Comparison of ENCODE assay signal across 8 cellular contexts in the genomic region with DNA sequence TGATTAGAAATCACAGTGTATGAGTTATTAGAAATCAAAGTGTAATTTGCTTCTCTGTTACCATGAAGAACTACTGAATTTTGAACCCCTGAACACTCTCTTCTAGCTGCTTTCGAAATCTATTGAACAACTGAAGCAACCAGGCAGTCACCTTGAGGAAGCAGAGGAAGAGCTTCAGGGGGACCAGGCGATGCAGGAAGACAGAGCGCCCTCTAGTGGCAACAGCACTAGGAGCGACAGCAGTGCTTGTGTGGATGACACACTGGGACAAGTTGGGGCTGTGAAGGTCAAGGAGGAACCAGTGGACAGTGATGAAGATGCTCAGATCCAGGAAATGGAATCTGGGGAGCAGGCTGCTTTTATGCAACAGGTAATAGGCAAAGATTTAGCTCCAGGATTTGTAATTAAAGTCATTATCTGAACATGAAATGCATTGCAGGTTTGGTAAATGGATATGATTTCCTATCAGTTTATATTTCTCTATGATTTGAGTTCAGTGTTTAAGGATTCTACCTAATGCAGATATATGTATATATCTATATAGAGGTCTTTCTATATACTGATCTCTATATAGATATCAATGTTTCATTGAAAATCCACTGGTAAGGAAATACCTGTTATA.
A peak's percentile ranks its signal among the peaks of the same experiment; 100 is the strongest.
DNase-seq lines count a peak whose midpoint lies in the region; ATAC-seq and TF ChIP-seq lines count a peak whose summit lies in the region.

No MANE protein-coding gene starts in this region.

- CTCF ChIA-PET in RWPE1 (lab: Yijun Ruan, JAX): interaction anchor here (0.5 to 0.6 kb wide), 7 partner anchors 28 to 950 kb away, joined by 3 to 5 read pairs (median 3); no protein-coding TSS in a partner anchor

- ATAC-seq in GM23338 (peak; percentile 100), foreskin keratinocyte (peak; percentile 86), omental fat pad (ENCODE audit: low FRiP score) (peak; percentile 57)

- no peaks in the 10 kb centered on the region for H3F3A ChIP-seq in GM23338 (replicated peaks; ENCODE audit: low read depth)

- POLR2A ChIA-PET in RWPE1 (lab: Yijun Ruan, JAX; ENCODE audit: low non-redundant PET): no interaction called here

- TF ChIP-seq CTCF in GM23338 (conservative IDR thresholded peaks at IDR 0.05; ENCODE audit: low read depth in 2 of 2): peak; percentile 99
- peak; percentile 99 for TF ChIP-seq CTCF in KMS-11 (conservative IDR thresholded peaks at IDR 0.05; ENCODE audit: low read depth, low read length)
- peak; percentile 74 for TF ChIP-seq CTCF in RWPE1 (conservative IDR thresholded peaks at IDR 0.05; ENCODE audit: low read depth)
- peak; percentile 76 for TF ChIP-seq CTCF in foreskin keratinocyte (conservative IDR thresholded peaks at IDR 0.05)
- peak in 1 of 3 donors; percentile 24 for TF ChIP-seq CTCF in omental fat pad (IDR thresholded peaks at IDR 0.05)
- peak; percentile 79 to 82 for TF ChIP-seq CTCF in tibial artery (IDR thresholded peaks at IDR 0.05)

- no peak overlapping the region for H2AFZ ChIP-seq in GM23338
- no peak overlapping the region for H2AFZ ChIP-seq in KMS-11 (ENCODE audit: low read depth)

- no peaks in the 10 kb centered on the region for H3K27me3 ChIP-seq in GM23338 (ENCODE audit: insufficient read depth)
- no peaks in the 10 kb centered on the region for H3K27me3 ChIP-seq in KMS-11 (ENCODE audit: insufficient read depth, low read depth)
- H3K27me3 ChIP-seq in foreskin keratinocyte: no peaks in the 10 kb centered on the region
- H3K27me3 ChIP-seq in tibial artery: no peaks in the 10 kb centered on the region

- H3K4me2 ChIP-seq in GM23338 (no peak overlapping the region), KMS-11 (0 out of 2 replicates have a peak overlapping the region, but pooled peaks have one; percentile 0)

- intact Hi-C loops in activated T-helper 1 cell treated with anti-CD3 and anti-CD28 coated beads, Interleukin-12 subunit alpha, Interleukin-12 subunit beta, Interleukin-2, Interleukin-4 antibody, amounts not matched to agents 30 ng/mL and 10 ng/mL and 1 ng/mL, durations not matched to agents 14 hours and 24 hours and 36 hours (cut with micrococcal nuclease): loop anchor here (1.0 to 10.0 kb wide), 4 partner anchors 76 to 985 kb away; no protein-coding TSS in a partner anchor
- intact Hi-C loops in tibial artery (cut with DNase I; ENCODE audit: low total_unique reads): no loop called here

- no peaks in the 10 kb centered on the region for H3K27me3 Mint-ChIP-seq in GM23338 (ENCODE audit: insufficient read depth, low read depth, poor library complexity)
- no peaks in the 10 kb centered on the region for H3K27me3 Mint-ChIP-seq in activated T-helper 1 cell treated with anti-CD3 and anti-CD28 coated beads, Interleukin-12 subunit alpha, Interleukin-12 subunit beta, Interleukin-2, Interleukin-4 antibody, amounts not matched to agents 30 ng/mL and 10 ng/mL and 1 ng/mL, durations not matched to agents 14 hours and 24 hours and 36 hours (ENCODE audit: insufficient read depth)

- no peaks in the 10 kb centered on the region for H3K36me3 Mint-ChIP-seq in GM23338 (ENCODE audit: low read depth)
- H3K36me3 Mint-ChIP-seq in activated T-helper 1 cell treated with anti-CD3 and anti-CD28 coated beads, Interleukin-12 subunit alpha, Interleukin-12 subunit beta, Interleukin-2, Interleukin-4 antibody, amounts not matched to agents 30 ng/mL and 10 ng/mL and 1 ng/mL, durations not matched to agents 14 hours and 24 hours and 36 hours (ENCODE audit: low read depth): no peaks in the 10 kb centered on the region

- no peak overlapping the region for H3K9ac ChIP-seq in KMS-11

- H4K20me1 ChIP-seq in GM23338 (replicated peaks; ENCODE audit: insufficient read depth): no peaks in the 10 kb centered on the region
- no peaks in the 10 kb centered on the region for H4K20me1 ChIP-seq in KMS-11 (ENCODE audit: insufficient read depth)

- peak; percentile 73 for DNase-seq in GM03348 (ENCODE audit: low spot score)
- DNase-seq in GM23338 (ENCODE audit: low spot score): peak; percentile 92
- peak; percentile 45 for DNase-seq in RWPE1 (ENCODE audit: low spot score)
- DNase-seq in activated T-helper 1 cell treated with anti-CD3 and anti-CD28 coated beads, Interleukin-12 subunit alpha, Interleukin-12 subunit beta, Interleukin-2, Interleukin-4 antibody, amounts not matched to agents 30 ng/mL and 10 ng/mL and 1 ng/mL, durations not matched to agents 14 hours and 24 hours and 36 hours (ENCODE audit: low spot score): peak; percentile 46
- DNase-seq in foreskin keratinocyte: peak; percentile 24 to 53
- peak; percentile 61 for DNase-seq in omental fat pad (ENCODE audit: low spot score)
- peak; percentile 80 to 81 for DNase-seq in tibial artery

- no peaks in the 10 kb centered on the region for H3K9me3 ChIP-seq in tibial artery

- no peaks in the 10 kb centered on the region; the same call in 2 of the 3 replicates for H3K4me1 Mint-ChIP-seq in GM23338
- H3K4me1 Mint-ChIP-seq in activated T-helper 1 cell treated with anti-CD3 and anti-CD28 coated beads, Interleukin-12 subunit alpha, Interleukin-12 subunit beta, Interleukin-2, Interleukin-4 antibody, amounts not matched to agents 30 ng/mL and 10 ng/mL and 1 ng/mL, durations not matched to agents 14 hours and 24 hours and 36 hours (ENCODE audit: low read depth): peaks cover 7% of the 10 kb centered on the region

- no peaks in the 10 kb centered on the region for H3K9me2 ChIP-seq in GM23338 (ENCODE audit: insufficient read depth)

- no peaks in the 10 kb centered on the region for H3K4me1 ChIP-seq in GM23338 (ENCODE audit: insufficient read depth)
- H3K4me1 ChIP-seq in KMS-11 (ENCODE audit: low read depth, poor library complexity, severe bottlenecking): peaks cover 5% of the 10 kb centered on the region
- peaks cover 17% of the 10 kb centered on the region for H3K4me1 ChIP-seq in foreskin keratinocyte
- H3K4me1 ChIP-seq in tibial artery: peaks cover 0 to 10% (median 2%) of the 10 kb centered on the region in 4 donors

- H3K9me3 Mint-ChIP-seq in GM23338: no peaks in the 10 kb centered on the region
- no peaks in the 10 kb centered on the region for H3K9me3 Mint-ChIP-seq in activated T-helper 1 cell treated with anti-CD3 and anti-CD28 coated beads, Interleukin-12 subunit alpha, Interleukin-12 subunit beta, Interleukin-2, Interleukin-4 antibody, amounts not matched to agents 30 ng/mL and 10 ng/mL and 1 ng/mL, durations not matched to agents 14 hours and 24 hours and 36 hours

- H3K27ac ChIP-seq in GM23338 (ENCODE audit: low read depth) (no peak overlapping the region), KMS-11 (no peak overlapping the region), RWPE1 (no peak overlapping the region), foreskin keratinocyte (no peak overlapping the region), tibial artery (no peak overlapping the region)

- no peak overlapping the region for H3K4me3 Mint-ChIP-seq in GM23338
- H3K4me3 Mint-ChIP-seq in activated T-helper 1 cell treated with anti-CD3 and anti-CD28 coated beads, Interleukin-12 subunit alpha, Interleukin-12 subunit beta, Interleukin-2, Interleukin-4 antibody, amounts not matched to agents 30 ng/mL and 10 ng/mL and 1 ng/mL, durations not matched to agents 14 hours and 24 hours and 36 hours: no peak overlapping the region

- no peak overlapping the region for H3K27ac Mint-ChIP-seq in GM23338
- H3K27ac Mint-ChIP-seq in activated T-helper 1 cell treated with anti-CD3 and anti-CD28 coated beads, Interleukin-12 subunit alpha, Interleukin-12 subunit beta, Interleukin-2, Interleukin-4 antibody, amounts not matched to agents 30 ng/mL and 10 ng/mL and 1 ng/mL, durations not matched to agents 14 hours and 24 hours and 36 hours: no peak overlapping the region

- H3K79me2 ChIP-seq in GM23338 (replicated peaks; ENCODE audit: insufficient read depth) (no peaks in the 10 kb centered on the region), KMS-11 (ENCODE audit: insufficient read depth, low read depth) (no peaks in the 10 kb centered on the region)

- no peaks in the 10 kb centered on the region for H3K36me3 ChIP-seq in GM23338 (ENCODE audit: insufficient read depth)
- no peaks in the 10 kb centered on the region for H3K36me3 ChIP-seq in KMS-11 (ENCODE audit: insufficient read depth)
- H3K36me3 ChIP-seq in tibial artery: no peaks in the 10 kb centered on the region

- H3K4me3 ChIP-seq in GM23338 (no peak overlapping the region), KMS-11 (IDR thresholded peaks at IDR 0.05; ENCODE audit: insufficient read depth, low read depth, low read length) (no peak overlapping the region), tibial artery (no peak overlapping the region)

TF ChIP-seq in GM23338, 12 proteins besides CTCF, POLR2A, EP300 and RAD21 (continues in another document):
- no peak for TF ChIP-seq ZNF331 (CRISPR knock-in tag; IDR thresholded peaks at IDR 0.05; ENCODE audit: low read depth)
- TF ChIP-seq, protein P1, sequence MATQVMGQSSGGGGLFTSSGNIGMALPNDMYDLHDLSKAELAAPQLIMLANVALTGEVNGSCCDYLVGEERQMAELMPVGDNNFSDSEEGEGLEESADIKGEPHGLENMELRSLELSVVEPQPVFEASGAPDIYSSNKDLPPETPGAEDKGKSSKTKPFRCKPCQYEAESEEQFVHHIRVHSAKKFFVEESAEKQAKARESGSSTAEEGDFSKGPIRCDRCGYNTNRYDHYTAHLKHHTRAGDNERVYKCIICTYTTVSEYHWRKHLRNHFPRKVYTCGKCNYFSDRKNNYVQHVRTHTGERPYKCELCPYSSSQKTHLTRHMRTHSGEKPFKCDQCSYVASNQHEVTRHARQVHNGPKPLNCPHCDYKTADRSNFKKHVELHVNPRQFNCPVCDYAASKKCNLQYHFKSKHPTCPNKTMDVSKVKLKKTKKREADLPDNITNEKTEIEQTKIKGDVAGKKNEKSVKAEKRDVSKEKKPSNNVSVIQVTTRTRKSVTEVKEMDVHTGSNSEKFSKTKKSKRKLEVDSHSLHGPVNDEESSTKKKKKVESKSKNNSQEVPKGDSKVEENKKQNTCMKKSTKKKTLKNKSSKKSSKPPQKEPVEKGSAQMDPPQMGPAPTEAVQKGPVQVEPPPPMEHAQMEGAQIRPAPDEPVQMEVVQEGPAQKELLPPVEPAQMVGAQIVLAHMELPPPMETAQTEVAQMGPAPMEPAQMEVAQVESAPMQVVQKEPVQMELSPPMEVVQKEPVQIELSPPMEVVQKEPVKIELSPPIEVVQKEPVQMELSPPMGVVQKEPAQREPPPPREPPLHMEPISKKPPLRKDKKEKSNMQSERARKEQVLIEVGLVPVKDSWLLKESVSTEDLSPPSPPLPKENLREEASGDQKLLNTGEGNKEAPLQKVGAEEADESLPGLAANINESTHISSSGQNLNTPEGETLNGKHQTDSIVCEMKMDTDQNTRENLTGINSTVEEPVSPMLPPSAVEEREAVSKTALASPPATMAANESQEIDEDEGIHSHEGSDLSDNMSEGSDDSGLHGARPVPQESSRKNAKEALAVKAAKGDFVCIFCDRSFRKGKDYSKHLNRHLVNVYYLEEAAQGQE (IDR thresholded peaks at IDR 0.05; ENCODE audit: unreplicated experiment): no peak

Comparison
In these comparisons a context has a peak if more than half of its experiments do, and no peak if none do; other contexts are left out.
1. DNase-seq: peak in every context shown above with its lines; median percentile 92 in GM23338; 80 in tibial artery; 73 in GM03348; 61 in omental fat pad; 46 in activated T-helper 1 cell treated with anti-CD3 and anti-CD28 coated beads, Interleukin-12 subunit alpha, Interleukin-12 subunit beta, Interleukin-2, Interleukin-4 antibody, amounts not matched to agents 30 ng/mL and 10 ng/mL and 1 ng/mL, durations not matched to agents 14 hours and 24 hours and 36 hours; 45 in RWPE1; 38 in foreskin keratinocyte.